22 cellular contexts compared by ENCODE assay signal in the genomic region with DNA sequence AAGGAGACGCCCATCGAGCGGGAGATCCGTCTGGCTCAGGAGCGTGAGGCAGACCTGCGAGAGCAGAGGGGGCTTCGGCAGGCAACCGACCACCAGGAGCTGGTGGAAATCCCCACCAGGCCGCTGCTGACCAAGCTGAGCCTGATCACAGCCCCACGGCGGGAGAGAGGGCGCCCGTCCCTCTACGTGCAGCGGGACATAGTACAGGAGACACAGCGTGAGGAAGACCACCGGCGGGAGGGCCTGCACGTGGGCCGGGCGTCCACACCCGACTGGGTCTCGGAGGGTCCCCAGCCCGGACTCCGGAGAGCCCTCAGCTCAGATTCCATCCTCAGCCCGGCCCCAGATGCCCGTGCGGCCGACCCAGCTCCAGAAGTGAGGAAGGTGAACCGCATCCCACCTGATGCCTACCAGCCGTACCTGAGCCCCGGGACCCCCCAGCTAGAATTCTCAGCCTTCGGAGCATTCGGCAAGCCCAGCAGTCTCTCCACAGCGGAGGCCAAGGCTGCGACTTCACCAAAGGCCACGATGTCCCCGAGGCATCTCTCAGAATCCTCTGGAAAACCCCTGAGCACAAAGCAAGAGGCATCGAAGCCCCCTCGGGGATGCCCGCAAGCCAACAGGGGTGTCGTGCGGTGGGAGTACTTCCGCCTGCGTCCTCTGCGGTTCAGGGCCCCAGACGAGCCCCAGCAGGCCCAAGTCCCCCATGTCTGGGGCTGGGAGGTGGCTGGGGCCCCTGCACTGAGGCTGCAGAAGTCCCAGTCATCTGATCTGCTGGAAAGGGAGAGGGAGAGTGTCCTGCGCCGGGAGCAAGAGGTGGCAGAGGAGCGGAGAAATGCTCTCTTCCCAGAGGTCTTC. TPM values are rescaled to one million over a fixed set of nuclear protein-coding genes. Genes with fewer than 3 reads are reported as not detected.
"Had no signal": no experiment of that assay in that cellular context is flagged by ENCODE, and none has a peak within 500 bp of the region (broad histone marks: within the 10 kb centered on the region; RNA-seq: fewer than 3 reads in every experiment).

No MANE protein-coding gene starts in this region.

- H3K27ac ChIP-seq: colonic mucosa, prostate gland, right atrium auricular region, thoracic aorta, tibial nerve, upper lobe of left lung had no signal

- H3K36me3 ChIP-seq: colonic mucosa, prostate gland, right atrium auricular region, thoracic aorta, tibial nerve, upper lobe of left lung had no signal

- ATAC-seq: left lobe of liver; mucosa of descending colon; sciatic nerve; stimulated activated naive B cell treated with anti-CD40 and anti-IgM and Interleukin-4, amounts not matched to agents 10 μg/mL and 1 μg/mL and 100 μg/mL, for 72 hours had no signal

- H3K27me3 ChIP-seq: colonic mucosa, right atrium auricular region, tibial nerve, upper lobe of left lung had no signal

- H3K4me2 ChIP-seq: smooth muscle cell had no signal

- H3K9me3 ChIP-seq: colonic mucosa, mucosa of descending colon, prostate gland had no signal

- H3K4me1 ChIP-seq: colonic mucosa, prostate gland, right atrium auricular region had no signal

- DNase-seq: colonic mucosa; effector memory CD4-positive, alpha-beta T cell; erythroblast; head of caudate nucleus; mesenchymal stem cell; mucosa of descending colon; naive B cell; stimulated activated CD4-positive, alpha-beta T cell treated with anti-CD3 and anti-CD28 coated beads, Interleukin-12 subunit alpha, Interleukin-12 subunit beta, amount 100 ng/mL, for 4 hours; stimulated activated CD4-positive, alpha-beta T cell treated with anti-CD3 and anti-CD28 coated beads, Interleukin-1b, Interleukin-23, amount 100 ng/mL, for 48 hours; stimulated activated CD4-positive, alpha-beta T cell treated with anti-CD3 and anti-CD28 coated beads, Interleukin-4, amount 100 ng/mL, for 24 hours; stimulated activated naive B cell treated with anti-CD40 and anti-IgM and Interleukin-4, amounts not matched to agents 10 μg/mL and 1 μg/mL and 100 μg/mL, for 72 hours had no signal

- H3K4me3 ChIP-seq: colonic mucosa, mucosa of descending colon, prostate gland, right atrium auricular region, smooth muscle cell, thoracic aorta, tibial nerve, upper lobe of left lung had no signal

RNA-seq across cellular contexts. Expression of gene MISP, which starts 7.1 kb away (rescaled TPM):
- total RNA-seq: natural killer cell treated with Interleukin-12 subunit alpha and Interleukin-12 subunit beta and Interleukin-15 and Interleukin-18, amount 100 ng/mL, for 72 hours; neural crest cell had no signal

RNA-seq across cellular contexts. Expression of gene PALM, which starts 49.3 kb away (rescaled TPM):
- total RNA-seq: natural killer cell treated with Interleukin-12 subunit alpha and Interleukin-12 subunit beta and Interleukin-15 and Interleukin-18, amount 100 ng/mL, for 72 hours had no signal
- polyA plus RNA-seq: keratinocyte had no signal
